ENCODE assay signal across 8 cellular contexts in genomic region chr12:57430931-57431566, GRCh38. TPM values are rescaled to one million over a fixed set of nuclear protein-coding genes. Genes with fewer than 3 reads are reported as not detected.
DNase-seq lines count a peak whose midpoint lies in the region; ATAC-seq and TF ChIP-seq lines count a peak whose summit lies in the region.

Gene R3HDM2 (minus strand): TSS chr12:57431043. CDS start chr12:57310428, 120,615 bp downstream.

- H3K4me3 ChIP-seq in GM12864 (ENCODE audit: low read depth, low read length) = peak within 1 kb of the TSS; percentile 77

- TF ChIP-seq CTCF in GM12864 (IDR thresholded peaks at IDR 0.05; ENCODE audit: low read depth, low read length, missing control alignments) (no peak), omental fat pad (IDR thresholded peaks at IDR 0.05) (no peak)

- H3K4me3 Mint-ChIP-seq in activated naive CD8-positive, alpha-beta T cell = peak within 1 kb of the TSS; percentile 99

- peak within 1 kb of the TSS; percentile 100 for H3K27ac Mint-ChIP-seq in activated naive CD8-positive, alpha-beta T cell

- peaks cover 41% of the 10 kb centered on the region for H3K4me1 Mint-ChIP-seq in activated naive CD8-positive, alpha-beta T cell (ENCODE audit: low read depth)

- peak; percentile 87 for DNase-seq in GM12864 (ENCODE audit: low read depth)
- DNase-seq in NCI-H1105 treated with DMSO at 0.1 percent for 48 hours (lab: John Stamatoyannopoulos, UW) = peak; percentile 87
- DNase-seq in SKM-1 treated with dmso at 0.1 percent for 144 hours (lab: John Stamatoyannopoulos, UW; ENCODE audit: unreplicated experiment) = peak; percentile 76
- peak; percentile 95 for DNase-seq in glomerular visceral epithelial cell (ENCODE audit: extremely low spot score)
- DNase-seq in omental fat pad (ENCODE audit: low spot score) = peak; percentile 66

- ATAC-seq in HG02678 (IDR thresholded peaks at IDR 0.05; ENCODE audit: unreplicated experiment) (peak; percentile 95), omental fat pad (ENCODE audit: low FRiP score) (peak; percentile 97)

- H3K27ac ChIP-seq in temporal lobe (ENCODE audit: low read depth, low read length) = peak within 1 kb of the TSS; percentile 89

- H3K27me3 Mint-ChIP-seq in activated naive CD8-positive, alpha-beta T cell = no peaks in the 10 kb centered on the region

- no peaks in the 10 kb centered on the region for H3K9me3 Mint-ChIP-seq in activated naive CD8-positive, alpha-beta T cell (ENCODE audit: low read depth)

- H3K36me3 Mint-ChIP-seq in activated naive CD8-positive, alpha-beta T cell = no peaks in the 10 kb centered on the region

RNA-seq across cellular contexts. Expression of gene R3HDM2, which starts in this region (rescaled TPM):
- total RNA-seq in omental fat pad (10 to 100 TPM; 24.2 to 47.3 (median 26.7) TPM), temporal lobe (40.1 TPM)

Comparison
In these comparisons a context has a peak if more than half of its experiments do, and no peak if none do; other contexts are left out.
1. Peak in every context shown above with its lines: DNase-seq, ATAC-seq, H3K4me3 ChIP-seq and H3K27ac ChIP-seq.